ENCODE assay signal across 17 cellular contexts in genomic region chr3:192332386-192333291, GRCh38.
DNase-seq lines count a peak whose midpoint lies in the region; ATAC-seq lines count a peak whose summit lies in the region.
"Had no signal": no experiment of that assay in that cellular context is flagged by ENCODE, and none has a peak within 500 bp of the region (broad histone marks: within the 10 kb centered on the region; RNA-seq: fewer than 3 reads in every experiment).

No MANE protein-coding gene starts in this region.

- ATAC-seq in GM21717 (IDR thresholded peaks at IDR 0.05; ENCODE audit: unreplicated experiment) (peak; percentile 55), GM21390 (IDR thresholded peaks at IDR 0.05; ENCODE audit: unreplicated experiment) (no peak)
- no peak for ATAC-seq in effector memory CD8-positive, alpha-beta T cell (replicated peaks)
- ATAC-seq in naive thymus-derived CD8-positive, alpha-beta T cell, result no peak
- ATAC-seq: activated CD4-positive, CD25-positive, alpha-beta regulatory T cell treated with anti-CD3 and anti-CD28 coated beads, Interleukin-2, amount 50 U/mL, for 24 hours; gastrocnemius medialis; lower lobe of right lung had no signal

- POLR2A ChIA-PET in activated CD4-positive, alpha-beta T cell treated with anti-CD3 and anti-CD28 coated beads, Interleukin-2, amount 10 ng/mL, durations not matched to agents 7 days and 5 days (lab: Charles Lee), result no interaction called here
- POLR2A ChIA-PET in naive thymus-derived CD8-positive, alpha-beta T cell (lab: Charles Lee), result no interaction called here

- H3K36me3 Mint-ChIP-seq in activated CD4-positive, alpha-beta T cell treated with anti-CD3 and anti-CD28 coated beads, Interleukin-2, amount 10 ng/mL, durations not matched to agents 7 days and 5 days (ENCODE audit: low read depth), result no peaks in the 10 kb centered on the region
- no peaks in the 10 kb centered on the region for H3K36me3 Mint-ChIP-seq in effector memory CD8-positive, alpha-beta T cell (ENCODE audit: insufficient read depth)
- no peaks in the 10 kb centered on the region for H3K36me3 Mint-ChIP-seq in naive thymus-derived CD8-positive, alpha-beta T cell
- H3K36me3 Mint-ChIP-seq: brain had no signal

- peak overlapping the region; percentile 6 for H3K27ac Mint-ChIP-seq in activated CD4-positive, alpha-beta T cell treated with anti-CD3 and anti-CD28 coated beads, Interleukin-2, amount 10 ng/mL, durations not matched to agents 7 days and 5 days
- H3K27ac Mint-ChIP-seq in effector memory CD8-positive, alpha-beta T cell, result no peak overlapping the region
- peak overlapping the region in 2 of 10 donors; percentile 9 to 78 for H3K27ac Mint-ChIP-seq in naive thymus-derived CD8-positive, alpha-beta T cell
- H3K27ac Mint-ChIP-seq: brain, HFFc6 had no signal

- no peak for DNase-seq in activated CD4-positive, alpha-beta T cell treated with anti-CD3 and anti-CD28 coated beads, Interleukin-2, amount 10 ng/mL, durations not matched to agents 7 days and 5 days
- DNase-seq in activated CD4-positive, alpha-beta T cell treated with anti-CD3 and anti-CD28 coated beads, Interleukin-2, amount 50 U/mL, for 4 hours, result no peak
- no peak for DNase-seq in effector memory CD8-positive, alpha-beta T cell
- DNase-seq in naive thymus-derived CD8-positive, alpha-beta T cell, result no peak
- DNase-seq in RPMI8226, result no peak
- no peak for DNase-seq in activated effector memory CD4-positive, alpha-beta T cell treated with anti-CD3 and anti-CD28 coated beads, Interleukin-2, amount 50 U/mL, for 16 hours
- DNase-seq: activated naive CD4-positive, alpha-beta T cell treated with Interleukin-2 at 50 U/mL for 16 hours; DND-41; gastrocnemius medialis; HFFc6; IMR-90; lower lobe of right lung; transverse colon had no signal

- H3K4me1 Mint-ChIP-seq in activated CD4-positive, alpha-beta T cell treated with anti-CD3 and anti-CD28 coated beads, Interleukin-2, amount 10 ng/mL, durations not matched to agents 7 days and 5 days, result peaks cover 22% of the 10 kb centered on the region
- H3K4me1 Mint-ChIP-seq in effector memory CD8-positive, alpha-beta T cell (ENCODE audit: low read depth in 2 of 2), result no peaks in the 10 kb centered on the region
- peaks cover 4 to 17% (median 6%) of the 10 kb centered on the region in 4 donors for H3K4me1 Mint-ChIP-seq in naive thymus-derived CD8-positive, alpha-beta T cell
- H3K4me1 Mint-ChIP-seq: brain had no signal

- no peaks in the 10 kb centered on the region for H3K9me3 Mint-ChIP-seq in activated CD4-positive, alpha-beta T cell treated with anti-CD3 and anti-CD28 coated beads, Interleukin-2, amount 10 ng/mL, durations not matched to agents 7 days and 5 days
- H3K9me3 Mint-ChIP-seq in effector memory CD8-positive, alpha-beta T cell, result peaks cover 0 to 4% of the 10 kb centered on the region in 2 donors
- no peaks in the 10 kb centered on the region for H3K9me3 Mint-ChIP-seq in naive thymus-derived CD8-positive, alpha-beta T cell
- H3K9me3 Mint-ChIP-seq: brain had no signal

- H3K4me3 Mint-ChIP-seq in activated CD4-positive, alpha-beta T cell treated with anti-CD3 and anti-CD28 coated beads, Interleukin-2, amount 10 ng/mL, durations not matched to agents 7 days and 5 days, result no peak overlapping the region
- peak overlapping the region; percentile 11 to 65 for H3K4me3 Mint-ChIP-seq in effector memory CD8-positive, alpha-beta T cell
- peak overlapping the region in 7 of 10 donors; percentile 15 to 70 (median 47) for H3K4me3 Mint-ChIP-seq in naive thymus-derived CD8-positive, alpha-beta T cell
- H3K4me3 Mint-ChIP-seq: brain, HFFc6 had no signal

- H3K27me3 Mint-ChIP-seq in activated CD4-positive, alpha-beta T cell treated with anti-CD3 and anti-CD28 coated beads, Interleukin-2, amount 10 ng/mL, durations not matched to agents 7 days and 5 days, result peaks cover 3% of the 10 kb centered on the region
- no peaks in the 10 kb centered on the region for H3K27me3 Mint-ChIP-seq in effector memory CD8-positive, alpha-beta T cell
- peaks cover 0 to 4% (median 0%) of the 10 kb centered on the region in 5 donors for H3K27me3 Mint-ChIP-seq in naive thymus-derived CD8-positive, alpha-beta T cell
- H3K27me3 Mint-ChIP-seq: brain had no signal

- CTCF ChIA-PET in activated CD4-positive, alpha-beta T cell treated with anti-CD3 and anti-CD28 coated beads, Interleukin-2, amount 10 ng/mL, durations not matched to agents 7 days and 5 days (lab: Charles Lee), result no interaction called here
